ENCODE assay signal across 13 cellular contexts in genomic region chr1:97726386-97726785, GRCh38.
"Had no signal": no experiment of that assay in that cellular context is flagged by ENCODE, and none has a peak within 500 bp of the region (broad histone marks: within the 10 kb centered on the region; RNA-seq: fewer than 3 reads in every experiment).

No MANE protein-coding gene starts in this region.

- ATAC-seq: esophagus mucosa had no signal

- DNase-seq: activated CD4-positive, alpha-beta memory T cell treated with anti-CD3 and anti-CD28 coated beads, Interleukin-2, amount 10 ng/mL, durations not matched to agents 7 days and 5 days; activated CD4-positive, CD25-positive, alpha-beta regulatory T cell treated with anti-CD3 and anti-CD28 coated beads, Interleukin-2, amount 50 U/mL, for 72 hours; activated naive CD4-positive, alpha-beta T cell treated with anti-CD3 and anti-CD28 coated beads, Interleukin-2, amount 50 U/mL, for 16 hours; activated T-cell treated with anti-CD3 and anti-CD28 coated beads, Interleukin-2, amount 50 U/mL, for 24 hours; dorsolateral prefrontal cortex; endodermal cell; midbrain; sigmoid colon; stimulated activated CD4-positive, alpha-beta T cell treated with anti-CD3 and anti-CD28 coated beads, Interleukin-1b, Interleukin-23, amount 100 ng/mL, for 48 hours; stomach; testis; upper lobe of left lung had no signal
